7 cellular contexts compared by ENCODE assay signal in the genomic region with DNA sequence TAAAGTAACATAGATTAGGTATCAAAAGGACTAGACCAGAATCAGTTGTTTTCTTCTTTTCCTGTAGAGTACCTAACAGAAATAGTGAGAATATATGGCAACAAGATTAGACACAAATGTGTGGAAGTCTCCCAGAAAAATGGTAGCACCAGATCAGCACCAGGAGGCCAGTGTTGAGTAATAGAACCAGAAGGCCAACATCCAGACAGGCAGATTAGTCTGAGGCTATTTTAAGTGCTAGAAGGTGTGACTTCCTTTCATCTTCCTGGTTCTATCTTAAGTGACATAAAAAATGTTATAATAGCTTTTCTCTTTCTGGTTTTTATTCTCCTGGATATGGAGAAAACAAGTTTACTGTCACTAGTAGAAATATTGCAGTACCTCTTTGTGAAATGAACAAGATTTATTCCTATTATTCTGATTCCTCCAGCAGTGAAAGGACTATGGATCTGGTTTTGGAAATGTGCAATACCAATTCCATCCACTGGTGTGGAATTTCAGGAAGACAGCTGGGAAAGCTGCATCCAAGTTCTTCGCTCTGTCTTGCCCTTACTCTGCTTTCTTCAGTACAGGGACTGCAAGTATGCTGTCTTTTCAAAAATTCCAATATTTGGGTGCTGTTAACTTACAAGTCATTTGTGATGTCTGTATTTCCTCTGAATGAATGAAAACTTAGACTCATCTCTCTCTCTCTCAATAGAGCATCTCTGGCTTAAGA. TPM values are rescaled to one million over a fixed set of nuclear protein-coding genes. Genes with fewer than 3 reads are reported as not detected.
DNase-seq lines count a peak whose midpoint lies in the region; ATAC-seq, FAIRE-seq and TF ChIP-seq lines count a peak whose summit lies in the region.
"Had no signal": no experiment of that assay in that cellular context is flagged by ENCODE, and none has a peak within 500 bp of the region (broad histone marks: within the 10 kb centered on the region; RNA-seq: fewer than 3 reads in every experiment).

No MANE protein-coding gene starts in this region.

- no peak for FAIRE-seq in RCC 7860 (lab: Jason Lieb, UNC)

- no peaks in the 10 kb centered on the region for H3K9me3 ChIP-seq in thoracic aorta

- DNase-seq in activated naive CD4-positive, alpha-beta T cell treated with anti-CD3 and anti-CD28 coated beads, Interleukin-2, amount 10 ng/mL, durations not matched to agents 7 days and 5 days, result no peak
- DNase-seq in endothelial cell (ENCODE audit: low spot score) (peak; percentile 37), thoracic aorta (ENCODE audit: low spot score) (no peak), RCC 7860 (ENCODE audit: low spot score) (no peak)
- DNase-seq: GF-D8 had no signal

- no peak overlapping the region for H3K4me3 Mint-ChIP-seq in activated naive CD4-positive, alpha-beta T cell treated with anti-CD3 and anti-CD28 coated beads, Interleukin-2, amount 50 U/mL, for 24 hours
- no peak overlapping the region for H3K4me3 Mint-ChIP-seq in activated naive CD4-positive, alpha-beta T cell treated with anti-CD3 and anti-CD28 coated beads, Interleukin-2, amount 10 ng/mL, durations not matched to agents 7 days and 5 days
- no peak overlapping the region for H3K4me3 Mint-ChIP-seq in endothelial cell (ENCODE audit: unreplicated experiment)

- H3K4me3 ChIP-seq in thoracic aorta, result no peak overlapping the region

- peaks cover 4% of the 10 kb centered on the region for H3K36me3 ChIP-seq in thoracic aorta

- H3K4me1 Mint-ChIP-seq in activated naive CD4-positive, alpha-beta T cell treated with anti-CD3 and anti-CD28 coated beads, Interleukin-2, amount 50 U/mL, for 24 hours, result peaks cover 5% of the 10 kb centered on the region
- H3K4me1 Mint-ChIP-seq in activated naive CD4-positive, alpha-beta T cell treated with anti-CD3 and anti-CD28 coated beads, Interleukin-2, amount 10 ng/mL, durations not matched to agents 7 days and 5 days, result no peaks in the 10 kb centered on the region
- peaks cover 3% of the 10 kb centered on the region for H3K4me1 Mint-ChIP-seq in endothelial cell (ENCODE audit: unreplicated experiment)

- ATAC-seq in thoracic aorta (ENCODE audit: insufficient number of reproducible peaks, low FRiP score, low read depth), result no peak
- ATAC-seq in HG03039 (IDR thresholded peaks at IDR 0.05; ENCODE audit: unreplicated experiment), result no peak

- H3K9me3 Mint-ChIP-seq in activated naive CD4-positive, alpha-beta T cell treated with anti-CD3 and anti-CD28 coated beads, Interleukin-2, amount 50 U/mL, for 24 hours, result no peaks in the 10 kb centered on the region
- no peaks in the 10 kb centered on the region for H3K9me3 Mint-ChIP-seq in activated naive CD4-positive, alpha-beta T cell treated with anti-CD3 and anti-CD28 coated beads, Interleukin-2, amount 10 ng/mL, durations not matched to agents 7 days and 5 days
- no peaks in the 10 kb centered on the region for H3K9me3 Mint-ChIP-seq in endothelial cell (ENCODE audit: unreplicated experiment)

- H3K27ac Mint-ChIP-seq in activated naive CD4-positive, alpha-beta T cell treated with anti-CD3 and anti-CD28 coated beads, Interleukin-2, amount 50 U/mL, for 24 hours, result peak overlapping the region; percentile 56
- H3K27ac Mint-ChIP-seq in activated naive CD4-positive, alpha-beta T cell treated with anti-CD3 and anti-CD28 coated beads, Interleukin-2, amount 10 ng/mL, durations not matched to agents 7 days and 5 days, result no peak overlapping the region
- H3K27ac Mint-ChIP-seq in endothelial cell (ENCODE audit: unreplicated experiment), result peak overlapping the region; percentile 83

- peaks cover 9% of the 10 kb centered on the region for H3K36me3 Mint-ChIP-seq in activated naive CD4-positive, alpha-beta T cell treated with anti-CD3 and anti-CD28 coated beads, Interleukin-2, amount 50 U/mL, for 24 hours
- peaks cover 29% of the 10 kb centered on the region for H3K36me3 Mint-ChIP-seq in activated naive CD4-positive, alpha-beta T cell treated with anti-CD3 and anti-CD28 coated beads, Interleukin-2, amount 10 ng/mL, durations not matched to agents 7 days and 5 days
- H3K36me3 Mint-ChIP-seq in endothelial cell (ENCODE audit: low read depth, unreplicated experiment), result peaks cover 7% of the 10 kb centered on the region

- CTCF ChIA-PET in activated naive CD4-positive, alpha-beta T cell treated with anti-CD3 and anti-CD28 coated beads, Interleukin-2, amount 10 ng/mL, durations not matched to agents 7 days and 5 days (lab: Charles Lee), result no interaction called here

- H3K27me3 ChIP-seq in thoracic aorta (replicated peaks; ENCODE audit: insufficient read depth), result no peaks in the 10 kb centered on the region

- no peak overlapping the region for H3K27ac ChIP-seq in thoracic aorta

- H3K27me3 Mint-ChIP-seq in activated naive CD4-positive, alpha-beta T cell treated with anti-CD3 and anti-CD28 coated beads, Interleukin-2, amount 50 U/mL, for 24 hours, result no peaks in the 10 kb centered on the region
- no peaks in the 10 kb centered on the region for H3K27me3 Mint-ChIP-seq in activated naive CD4-positive, alpha-beta T cell treated with anti-CD3 and anti-CD28 coated beads, Interleukin-2, amount 10 ng/mL, durations not matched to agents 7 days and 5 days
- no peaks in the 10 kb centered on the region for H3K27me3 Mint-ChIP-seq in endothelial cell (ENCODE audit: unreplicated experiment)

- TF ChIP-seq CTCF in endothelial cell (IDR thresholded peaks at IDR 0.05; ENCODE audit: unreplicated experiment) (peak; percentile 87), thoracic aorta (IDR thresholded peaks at IDR 0.05) (peak; percentile 34)

- no peaks in the 10 kb centered on the region for H3K4me1 ChIP-seq in thoracic aorta (ENCODE audit: control insufficient read depth in 1 of 2, low read depth in 2 of 2)

RNA-seq across cellular contexts. Expression of a gene that starts 39.1 kb away (rescaled TPM):
- total RNA-seq in endothelial cell (ENCODE audit: unreplicated experiment), result 2.8 TPM
- total RNA-seq in thoracic aorta, result 1 to 10 TPM; 1.1 to 4.9 TPM

RNA-seq across cellular contexts. Expression of a gene that starts 39.1 kb away (rescaled TPM):
- total RNA-seq in endothelial cell (ENCODE audit: unreplicated experiment) (20.3 TPM), thoracic aorta (10 to 100 TPM in 1 of 2 donors, 1 to 10 TPM in 1; 9.7 to 14.4 TPM)

RNA-seq across cellular contexts. Expression of a gene that starts 39.8 kb away (rescaled TPM):
- 12.8 TPM for total RNA-seq in endothelial cell (ENCODE audit: unreplicated experiment)
- 10 to 100 TPM; 13.5 to 14.5 TPM for total RNA-seq in thoracic aorta

RNA-seq across cellular contexts. Expression of a gene that starts 57.9 kb away (rescaled TPM):
- total RNA-seq in endothelial cell (ENCODE audit: unreplicated experiment) (8.3 TPM), thoracic aorta (10 to 100 TPM; 24.3 to 26.4 TPM)

RNA-seq across cellular contexts. Expression of a gene that starts 58.0 kb away (rescaled TPM):
- 45.8 TPM for total RNA-seq in endothelial cell (ENCODE audit: unreplicated experiment)
- total RNA-seq in thoracic aorta, result 10 to 100 TPM in 1 of 2 donors, 1 to 10 TPM in 1; 6.8 to 24.1 TPM
